ENCODE assay signal across 1 cellular context in the genomic region with DNA sequence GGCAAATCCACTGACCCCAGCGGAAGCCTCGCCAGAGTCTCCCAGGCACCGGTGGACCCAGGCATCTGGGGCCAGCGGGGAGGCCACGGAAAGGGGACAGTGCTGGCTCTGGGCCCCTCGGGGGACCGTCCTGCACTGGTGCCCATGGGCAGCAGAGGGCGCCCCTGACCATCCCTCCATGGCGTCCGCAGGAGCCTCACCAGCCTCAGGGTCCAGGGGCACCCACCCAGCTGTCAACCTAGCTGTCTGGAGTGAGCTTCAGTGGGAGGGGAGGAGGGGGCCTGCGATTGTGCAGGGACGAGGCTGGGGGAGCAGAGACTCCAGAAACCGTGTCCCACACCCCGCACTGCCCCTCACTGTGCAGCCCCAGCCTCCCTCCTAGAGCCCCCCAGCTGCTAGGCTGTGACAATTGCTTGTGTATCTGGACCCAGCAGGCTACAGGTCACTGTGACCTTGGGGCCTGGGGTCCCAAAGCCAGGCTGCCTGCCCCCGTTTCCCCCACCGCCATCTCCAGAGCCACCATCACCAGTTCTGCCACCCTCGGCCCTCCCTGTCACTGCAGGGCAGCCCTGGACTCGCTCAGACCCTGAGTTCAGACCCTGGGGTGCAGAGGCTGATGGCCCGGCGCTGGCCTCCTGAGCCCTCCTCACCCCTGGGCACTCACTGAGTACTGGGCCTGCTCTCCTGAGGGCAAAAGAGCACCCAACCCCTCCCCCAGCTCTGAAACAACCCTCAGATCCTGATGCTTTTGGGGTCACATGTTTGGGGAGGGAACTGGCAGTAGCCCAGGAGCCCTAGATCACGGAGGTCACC.
TF ChIP-seq lines count a peak whose summit lies in the region.

No MANE protein-coding gene starts in this region.

TF ChIP-seq in GM12878, 131 proteins besides CTCF, POLR2A, EP300 and RAD21 (continued from another document):
- TF ChIP-seq, protein P1, sequence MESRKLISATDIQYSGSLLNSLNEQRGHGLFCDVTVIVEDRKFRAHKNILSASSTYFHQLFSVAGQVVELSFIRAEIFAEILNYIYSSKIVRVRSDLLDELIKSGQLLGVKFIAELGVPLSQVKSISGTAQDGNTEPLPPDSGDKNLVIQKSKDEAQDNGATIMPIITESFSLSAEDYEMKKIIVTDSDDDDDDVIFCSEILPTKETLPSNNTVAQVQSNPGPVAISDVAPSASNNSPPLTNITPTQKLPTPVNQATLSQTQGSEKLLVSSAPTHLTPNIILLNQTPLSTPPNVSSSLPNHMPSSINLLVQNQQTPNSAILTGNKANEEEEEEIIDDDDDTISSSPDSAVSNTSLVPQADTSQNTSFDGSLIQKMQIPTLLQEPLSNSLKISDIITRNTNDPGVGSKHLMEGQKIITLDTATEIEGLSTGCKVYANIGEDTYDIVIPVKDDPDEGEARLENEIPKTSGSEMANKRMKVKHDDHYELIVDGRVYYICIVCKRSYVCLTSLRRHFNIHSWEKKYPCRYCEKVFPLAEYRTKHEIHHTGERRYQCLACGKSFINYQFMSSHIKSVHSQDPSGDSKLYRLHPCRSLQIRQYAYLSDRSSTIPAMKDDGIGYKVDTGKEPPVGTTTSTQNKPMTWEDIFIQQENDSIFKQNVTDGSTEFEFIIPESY (IDR thresholded peaks at IDR 0.05), result no peak
- TF ChIP-seq YY1 (IDR thresholded peaks at IDR 0.05; ENCODE audit: low read depth, low read length), result peak; percentile 57; the same call in 1 of the 2 replicates
